ENCODE assay signal across 15 cellular contexts in the genomic region with DNA sequence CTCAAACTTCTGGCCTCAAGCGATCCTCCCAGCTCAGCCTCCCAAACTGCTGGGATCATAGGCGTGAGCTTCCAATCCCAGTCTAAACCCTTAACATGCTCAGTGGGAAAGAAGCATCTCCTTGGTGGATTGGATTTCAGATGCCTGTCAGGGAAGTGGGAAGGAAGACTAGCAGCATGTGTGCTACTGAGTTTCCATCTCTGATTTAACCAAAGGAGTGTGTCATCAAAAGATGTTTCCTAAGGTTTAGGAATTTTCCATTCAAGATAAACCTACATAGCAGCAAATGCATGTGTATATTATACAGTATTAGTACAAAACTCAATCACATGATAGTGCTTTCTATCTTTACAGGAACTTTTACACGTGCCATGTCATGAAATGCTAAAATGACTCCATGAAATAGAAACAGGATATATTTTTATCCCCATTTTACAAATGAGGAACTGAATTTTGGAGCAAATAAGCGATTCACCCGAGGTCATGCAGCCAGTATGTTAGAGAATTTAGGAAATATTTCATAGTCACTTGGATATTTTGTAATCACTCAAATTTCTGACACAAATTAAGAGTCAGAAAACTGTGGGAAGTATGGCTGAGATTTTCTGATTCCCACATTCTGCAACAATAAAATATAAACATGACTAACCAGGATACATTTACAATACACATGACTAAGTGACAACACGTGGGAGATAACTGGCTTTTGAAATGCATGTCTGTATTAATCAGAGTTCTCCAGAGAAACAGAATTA. TPM values are rescaled to one million over a fixed set of nuclear protein-coding genes. Genes with fewer than 3 reads are reported as not detected.
DNase-seq lines count a peak whose midpoint lies in the region; ATAC-seq and TF ChIP-seq lines count a peak whose summit lies in the region.
"Had no signal": no experiment of that assay in that cellular context is flagged by ENCODE, and none has a peak within 500 bp of the region (broad histone marks: within the 10 kb centered on the region; RNA-seq: fewer than 3 reads in every experiment).

No MANE protein-coding gene starts in this region.

- no peaks in the 10 kb centered on the region for H3K36me3 ChIP-seq in adipocyte (ENCODE audit: control insufficient read depth, insufficient read depth, low read length, severe bottlenecking)
- H3K36me3 ChIP-seq in upper lobe of right lung, result no peaks in the 10 kb centered on the region
- H3K36me3 ChIP-seq in testis (ENCODE audit: low read depth, missing control alignments), result no peaks in the 10 kb centered on the region
- H3K36me3 ChIP-seq: thoracic aorta had no signal

- intact Hi-C loops in upper lobe of right lung (cut with DNase I) (no loop called here), testis (cut with DNase I; ENCODE audit: low total_unique reads) (no loop called here)

- no peaks in the 10 kb centered on the region for H3K27me3 ChIP-seq in adipocyte (replicated peaks; ENCODE audit: control insufficient read depth, insufficient read depth, low read length)
- H3K27me3 ChIP-seq in upper lobe of right lung, result no peaks in the 10 kb centered on the region
- no peaks in the 10 kb centered on the region for H3K27me3 ChIP-seq in testis

- peaks cover 31% of the 10 kb centered on the region for H3K4me1 ChIP-seq in adipocyte (ENCODE audit: control insufficient read depth, insufficient read depth, low read length)
- no peaks in the 10 kb centered on the region for H3K4me1 ChIP-seq in upper lobe of right lung
- H3K4me1 ChIP-seq in testis, result peaks cover 21% of the 10 kb centered on the region

- TF ChIP-seq CTCF in foreskin fibroblast (IDR thresholded peaks at IDR 0.05; ENCODE audit: low read depth, low read length) (no peak), upper lobe of right lung (IDR thresholded peaks at IDR 0.05) (no peak), testis (IDR thresholded peaks at IDR 0.05) (no peak)

- no peak for TF ChIP-seq POLR2A in testis (IDR thresholded peaks at IDR 0.05)

- peak; percentile 42 for ATAC-seq in upper lobe of right lung
- ATAC-seq: activated T-helper 17 cell treated with anti-CD3 and anti-CD28 coated beads, Interleukin-2, amount 50 U/mL, for 72 hours; GM12878 had no signal

- DNase-seq in H4 (ENCODE audit: low spot score) (peak; percentile 23), adipocyte (ENCODE audit: low read depth) (peak; percentile 63), foreskin fibroblast (peak; percentile 70 to 78), upper lobe of right lung (no peak), mesenteric fat pad (ENCODE audit: low spot score) (no peak), testis (no peak), COLO829 (ENCODE audit: low spot score) (no peak)
- DNase-seq: activated CD4-positive, alpha-beta T cell treated with anti-CD3 and anti-CD28 coated beads, Interleukin-2, amount 50 U/mL, for 48 hours; central memory CD4-positive, alpha-beta T cell; immature natural killer cell; NCI-H1092 treated with DMSO at 0.1 percent for 48 hours had no signal

- no peak overlapping the region for H3K9ac ChIP-seq in adipocyte (ENCODE audit: low read length)

- 80 to 86% methylated on average over 6 of the region's 6 CpGs for WGBS in testis, 2 donors

- H3K4me3 ChIP-seq in adipocyte (ENCODE audit: low read length), result no peak overlapping the region
- H3K4me3 ChIP-seq in foreskin fibroblast (ENCODE audit: low read depth in 1 of 2, low read length in 2 of 2), result no peak overlapping the region
- H3K4me3 ChIP-seq in upper lobe of right lung, result no peak overlapping the region
- no peak overlapping the region for H3K4me3 ChIP-seq in testis
- H3K4me3 ChIP-seq: GM12878 had no signal

- no peak overlapping the region for H3K27ac ChIP-seq in upper lobe of right lung
- peak overlapping the region in 1 of 2 donors; percentile 48 for H3K27ac ChIP-seq in testis

- H3K9me3 ChIP-seq in adipocyte (ENCODE audit: control insufficient read depth, low read length) (no peaks in the 10 kb centered on the region), upper lobe of right lung (no peaks in the 10 kb centered on the region), testis (no peaks in the 10 kb centered on the region)
- H3K9me3 ChIP-seq: thoracic aorta had no signal

RNA-seq across cellular contexts. Expression of gene TMEM26, which starts 11.5 kb away (rescaled TPM):
- not detected in 2 replicates for total RNA-seq in H4 (2014; rRNA removed; shearing (Covaris generic))
- 0.46 TPM for total RNA-seq in upper lobe of right lung
- total RNA-seq in mesenteric fat pad, result 1.4 TPM
- total RNA-seq in testis, result 10 to 100 TPM; 13.0 to 14.9 TPM
- 13.6 TPM for polyA plus RNA-seq in testis (ENCODE audit: insufficient read depth, low read depth, low replicate concordance)
- total RNA-seq: activated T-helper 17 cell treated with anti-CD3 and anti-CD28 coated beads, Interleukin-2, amount 50 U/mL, for 72 hours; GM12878; NCI-H460 had no signal
- polyA plus RNA-seq: GM12878, immature natural killer cell had no signal

Comparison
In these comparisons a context has a peak if more than half of its experiments do, and no peak if none do; other contexts are left out.
1. DNase-seq: peak in H4 (single experiment), adipocyte (single experiment) and foreskin fibroblast (2 of 2); none in upper lobe of right lung (single experiment), mesenteric fat pad (single experiment), testis (single experiment) and COLO829 (single experiment).